1 cellular context compared by ENCODE assay signal in the genomic region with DNA sequence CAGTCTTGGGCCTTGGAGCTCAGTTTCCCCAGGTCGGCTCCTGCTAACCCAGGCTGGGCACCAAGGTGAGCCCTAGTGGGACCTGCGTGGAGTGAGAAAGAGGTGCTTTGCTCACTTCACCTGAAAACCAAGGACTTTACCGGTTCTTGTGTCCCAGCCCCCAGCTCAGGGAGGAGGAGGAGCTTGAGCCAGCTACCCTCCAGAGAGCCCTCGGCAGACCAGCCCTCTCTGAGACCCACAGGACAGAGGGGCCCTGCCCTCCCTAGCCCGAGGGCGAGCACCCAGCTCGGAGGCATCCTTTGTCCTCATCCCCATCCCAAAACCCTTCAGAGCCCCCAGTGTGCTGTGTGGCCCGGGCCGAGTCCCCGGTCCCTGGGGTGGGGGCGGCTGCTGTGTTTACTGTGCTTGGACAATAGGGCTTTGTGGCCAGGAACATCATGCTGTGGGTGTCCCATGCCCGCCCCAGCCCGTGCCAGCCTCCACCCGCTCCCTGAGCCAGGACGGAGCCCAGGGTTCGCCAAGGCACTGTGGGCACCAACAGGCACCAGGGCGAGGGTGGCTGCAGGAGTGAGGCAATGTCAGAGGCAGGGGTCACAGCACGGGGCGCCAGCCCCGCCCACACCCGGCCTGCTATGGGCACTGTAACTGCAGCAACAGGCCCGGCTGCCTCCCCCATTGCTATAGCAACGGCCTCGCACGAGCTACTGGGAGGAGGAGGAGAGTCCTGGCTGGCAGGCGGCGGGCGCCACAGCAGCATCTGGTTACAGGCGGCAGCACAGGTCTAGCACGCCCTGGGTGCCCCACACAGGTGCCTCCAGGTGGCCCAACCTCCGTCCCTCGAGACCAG.
A peak's percentile ranks its signal among the peaks of the same experiment; 100 is the strongest.
TF ChIP-seq lines count a peak whose summit lies in the region.

No MANE protein-coding gene starts in this region.

TF ChIP-seq in GM12878, 131 proteins besides CTCF, POLR2A, EP300 and RAD21:
- TF ChIP-seq ESRRA (IDR thresholded peaks at IDR 0.05; ENCODE audit: low read length), result no peak
- no peak for TF ChIP-seq SREBF2 (IDR thresholded peaks at IDR 0.05; ENCODE audit: low read length)
- peak in 1 of 2 experiments; percentile 66; a peak in 1 of 4 replicates for TF ChIP-seq BHLHE40 (IDR thresholded peaks at IDR 0.05; ENCODE audit: borderline replicate concordance in 1 of 2, low read depth in 2 of 2, low read length in 1 of 2)
- TF ChIP-seq, protein P1, sequence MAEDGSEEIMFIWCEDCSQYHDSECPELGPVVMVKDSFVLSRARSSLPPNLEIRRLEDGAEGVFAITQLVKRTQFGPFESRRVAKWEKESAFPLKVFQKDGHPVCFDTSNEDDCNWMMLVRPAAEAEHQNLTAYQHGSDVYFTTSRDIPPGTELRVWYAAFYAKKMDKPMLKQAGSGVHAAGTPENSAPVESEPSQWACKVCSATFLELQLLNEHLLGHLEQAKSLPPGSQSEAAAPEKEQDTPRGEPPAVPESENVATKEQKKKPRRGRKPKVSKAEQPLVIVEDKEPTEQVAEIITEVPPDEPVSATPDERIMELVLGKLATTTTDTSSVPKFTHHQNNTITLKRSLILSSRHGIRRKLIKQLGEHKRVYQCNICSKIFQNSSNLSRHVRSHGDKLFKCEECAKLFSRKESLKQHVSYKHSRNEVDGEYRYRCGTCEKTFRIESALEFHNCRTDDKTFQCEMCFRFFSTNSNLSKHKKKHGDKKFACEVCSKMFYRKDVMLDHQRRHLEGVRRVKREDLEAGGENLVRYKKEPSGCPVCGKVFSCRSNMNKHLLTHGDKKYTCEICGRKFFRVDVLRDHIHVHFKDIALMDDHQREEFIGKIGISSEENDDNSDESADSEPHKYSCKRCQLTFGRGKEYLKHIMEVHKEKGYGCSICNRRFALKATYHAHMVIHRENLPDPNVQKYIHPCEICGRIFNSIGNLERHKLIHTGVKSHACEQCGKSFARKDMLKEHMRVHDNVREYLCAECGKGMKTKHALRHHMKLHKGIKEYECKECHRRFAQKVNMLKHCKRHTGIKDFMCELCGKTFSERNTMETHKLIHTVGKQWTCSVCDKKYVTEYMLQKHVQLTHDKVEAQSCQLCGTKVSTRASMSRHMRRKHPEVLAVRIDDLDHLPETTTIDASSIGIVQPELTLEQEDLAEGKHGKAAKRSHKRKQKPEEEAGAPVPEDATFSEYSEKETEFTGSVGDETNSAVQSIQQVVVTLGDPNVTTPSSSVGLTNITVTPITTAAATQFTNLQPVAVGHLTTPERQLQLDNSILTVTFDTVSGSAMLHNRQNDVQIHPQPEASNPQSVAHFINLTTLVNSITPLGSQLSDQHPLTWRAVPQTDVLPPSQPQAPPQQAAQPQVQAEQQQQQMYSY (CRISPR knock-in tag; IDR thresholded peaks at IDR 0.05), result no peak
